Comparison of ENCODE assay signal across 18 cellular contexts in genomic region chr5:133962131-133962530, GRCh38. TPM values are rescaled to one million over a fixed set of nuclear protein-coding genes. Genes with fewer than 3 reads are reported as not detected.
DNase-seq lines count a peak whose midpoint lies in the region; TF ChIP-seq lines count a peak whose summit lies in the region.
"Had no signal": no experiment of that assay in that cellular context is flagged by ENCODE, and none has a peak within 500 bp of the region (broad histone marks: within the 10 kb centered on the region; RNA-seq: fewer than 3 reads in every experiment).

No MANE protein-coding gene starts in this region.

- no peak overlapping the region for H3K23ac ChIP-seq in mesenchymal stem cell (ENCODE audit: low read length in 2 of 2)
- no peak overlapping the region for H3K23ac ChIP-seq in H9 (ENCODE audit: insufficient read length, low read depth, low read length)

- no peak overlapping the region for H3K4ac ChIP-seq in mesenchymal stem cell (ENCODE audit: low read depth in 1 of 2, low read length in 2 of 2)
- no peak overlapping the region for H3K4ac ChIP-seq in H9 (ENCODE audit: low read depth, low read length)

- H3K9me3 ChIP-seq in mesenchymal stem cell (ENCODE audit: control insufficient read depth, low read length) (no peaks in the 10 kb centered on the region), H9 (ENCODE audit: control insufficient read depth, low read depth, low read length) (no peaks in the 10 kb centered on the region)
- H3K9me3 ChIP-seq: gastrocnemius medialis, vagina had no signal

- H3K27ac ChIP-seq in mesenchymal stem cell (ENCODE audit: low read length, poor library complexity, severe bottlenecking) (peak overlapping the region; percentile 83), H9 (ENCODE audit: insufficient read length, low read depth, low read length) (no peak overlapping the region)
- H3K27ac ChIP-seq: gastrocnemius medialis, PC-9, vagina had no signal

- H3K14ac ChIP-seq in mesenchymal stem cell (ENCODE audit: low read length in 2 of 2) (no peak overlapping the region), H9 (ENCODE audit: insufficient read depth, low read length) (no peak overlapping the region)

- H3K79me1 ChIP-seq in mesenchymal stem cell (replicated peaks; ENCODE audit: low read length, poor library complexity, severe bottlenecking) (peaks cover 14% of the 10 kb centered on the region), H9 (ENCODE audit: insufficient read depth, low read depth, low read length, poor library complexity, severe bottlenecking) (no peaks in the 10 kb centered on the region)

- H2BK15ac ChIP-seq in mesenchymal stem cell (ENCODE audit: low read depth, poor library complexity, severe bottlenecking) (no peak overlapping the region), H9 (ENCODE audit: low read depth, low read length) (no peak overlapping the region)

- peaks cover under 1% of the 10 kb centered on the region; the same call in 1 of the 2 replicates for H3K79me2 ChIP-seq in H9 (ENCODE audit: insufficient read depth, low read length)

- H3K9ac ChIP-seq in mesenchymal stem cell (ENCODE audit: low read length) (no peak overlapping the region), H9 (ENCODE audit: extremely low read depth, insufficient read length, low read length) (no peak overlapping the region)

- peaks cover 19 to 30% of the 10 kb centered on the region in 2 experiments for H3K36me3 ChIP-seq in mesenchymal stem cell (ENCODE audit: control insufficient read depth in 1 of 2, insufficient read depth in 2 of 2, low read depth in 1 of 2, low read length in 2 of 2)

- H3K4me1 Mint-ChIP-seq in activated naive CD4-positive, alpha-beta T cell treated with anti-CD3 and anti-CD28 coated beads for 36 hours (ENCODE audit: low read depth): peaks cover 64% of the 10 kb centered on the region
- H3K4me1 Mint-ChIP-seq in activated naive CD8-positive, alpha-beta T cell treated with anti-CD3 and anti-CD28 coated beads for 36 hours: peaks cover 59% of the 10 kb centered on the region
- H3K4me1 Mint-ChIP-seq in stimulated activated naive CD8-positive, alpha-beta T cell treated with anti-CD3 and anti-CD28 coated beads, Interleukin-15, Interleukin-2, amounts not matched to agents 100 ng/mL and 50 ng/mL, for 24 hours (ENCODE audit: low read depth): peaks cover 82% of the 10 kb centered on the region
- peaks cover 3 to 7% of the 10 kb centered on the region in 2 experiments for H3K4me1 Mint-ChIP-seq in H9

- H3K4me2 ChIP-seq in mesenchymal stem cell (ENCODE audit: low read length, poor library complexity, severe bottlenecking): peak overlapping the region; percentile 39
- H3K4me2 ChIP-seq in H9 (ENCODE audit: insufficient read depth, insufficient read length, low read length): no peak overlapping the region
- H3K4me2 ChIP-seq: PC-9 had no signal

- H3K4me3 ChIP-seq in mesenchymal stem cell (ENCODE audit: insufficient read depth in 1 of 2, low read depth in 1 of 2, low read length in 2 of 2): no peak overlapping the region
- H3K4me3 ChIP-seq: gastrocnemius medialis, PC-9, vagina had no signal

- H3K9me3 Mint-ChIP-seq in activated naive CD4-positive, alpha-beta T cell treated with anti-CD3 and anti-CD28 coated beads for 36 hours: peaks cover 6% of the 10 kb centered on the region
- H3K9me3 Mint-ChIP-seq in activated naive CD8-positive, alpha-beta T cell treated with anti-CD3 and anti-CD28 coated beads for 36 hours: peaks cover 8% of the 10 kb centered on the region
- H3K9me3 Mint-ChIP-seq in stimulated activated naive CD8-positive, alpha-beta T cell treated with anti-CD3 and anti-CD28 coated beads, Interleukin-15, Interleukin-2, amounts not matched to agents 100 ng/mL and 50 ng/mL, for 24 hours: no peaks in the 10 kb centered on the region
- H3K9me3 Mint-ChIP-seq in H9: no peaks in the 10 kb centered on the region

- peaks cover 20% of the 10 kb centered on the region for H3K36me3 Mint-ChIP-seq in activated naive CD4-positive, alpha-beta T cell treated with anti-CD3 and anti-CD28 coated beads for 36 hours (ENCODE audit: low read depth)
- peaks cover 55% of the 10 kb centered on the region for H3K36me3 Mint-ChIP-seq in activated naive CD8-positive, alpha-beta T cell treated with anti-CD3 and anti-CD28 coated beads for 36 hours
- H3K36me3 Mint-ChIP-seq in stimulated activated naive CD8-positive, alpha-beta T cell treated with anti-CD3 and anti-CD28 coated beads, Interleukin-15, Interleukin-2, amounts not matched to agents 100 ng/mL and 50 ng/mL, for 24 hours (ENCODE audit: low read depth): peaks cover 65% of the 10 kb centered on the region
- peaks cover 3 to 20% (median 14%) of the 10 kb centered on the region in 3 experiments; a peak in 6 of 7 replicates for H3K36me3 Mint-ChIP-seq in H9 (ENCODE audit: insufficient read depth in 1 of 3, low read depth in 3 of 3)

- H2BK20ac ChIP-seq in H9 (ENCODE audit: low read depth, low read length, poor library complexity, severe bottlenecking): no peak overlapping the region

- peaks cover 6% of the 10 kb centered on the region for H3K4me1 ChIP-seq in mesenchymal stem cell (ENCODE audit: control insufficient read depth, insufficient read depth, low read depth, low read length)
- H3K4me1 ChIP-seq in H9 (ENCODE audit: insufficient read depth, low read length): no peaks in the 10 kb centered on the region

- H2AK5ac ChIP-seq in mesenchymal stem cell (ENCODE audit: low read length, severe bottlenecking): peak overlapping the region; percentile 77
- H2AK5ac ChIP-seq in H9 (ENCODE audit: insufficient read length, low read length): no peak overlapping the region

- CTCF ChIA-PET in activated naive CD4-positive, alpha-beta T cell treated with anti-CD3 and anti-CD28 coated beads for 36 hours (lab: Charles Lee): interaction anchor here (0.6 to 2.0 kb wide), 4 partner anchors 9 to 22 kb away, joined by 5 to 10 read pairs (median 5); no protein-coding TSS in a partner anchor

- H4K20me1 ChIP-seq in H9 (ENCODE audit: control insufficient read depth, insufficient read depth, insufficient read length): no peaks in the 10 kb centered on the region

- H3K27me3 Mint-ChIP-seq in activated naive CD4-positive, alpha-beta T cell treated with anti-CD3 and anti-CD28 coated beads for 36 hours (ENCODE audit: low read depth): no peaks in the 10 kb centered on the region
- no peaks in the 10 kb centered on the region for H3K27me3 Mint-ChIP-seq in activated naive CD8-positive, alpha-beta T cell treated with anti-CD3 and anti-CD28 coated beads for 36 hours
- H3K27me3 Mint-ChIP-seq in stimulated activated naive CD8-positive, alpha-beta T cell treated with anti-CD3 and anti-CD28 coated beads, Interleukin-15, Interleukin-2, amounts not matched to agents 100 ng/mL and 50 ng/mL, for 24 hours: no peaks in the 10 kb centered on the region
- H3K27me3 Mint-ChIP-seq in H9 (ENCODE audit: low read depth): no peaks in the 10 kb centered on the region

- no peak overlapping the region for H3T11ph ChIP-seq in H9 (ENCODE audit: low read length)

- H3K18ac ChIP-seq in mesenchymal stem cell (ENCODE audit: low read depth in 1 of 2, low read length in 2 of 2) (peak overlapping the region in 1 of 2 experiments; percentile 12), H9 (ENCODE audit: insufficient read length, low read depth, low read length) (no peak overlapping the region)

- H2BK12ac ChIP-seq in mesenchymal stem cell (ENCODE audit: low read length in 2 of 2) (no peak overlapping the region), H9 (ENCODE audit: insufficient read length, low read depth, low read length) (no peak overlapping the region)

- no peak overlapping the region for H4K8ac ChIP-seq in mesenchymal stem cell (ENCODE audit: low read length)
- no peak overlapping the region for H4K8ac ChIP-seq in H9 (replicated peaks; ENCODE audit: insufficient read length, low read depth, low read length)

- H3K56ac ChIP-seq in H9 (ENCODE audit: insufficient read length, low read depth, low read length): no peak overlapping the region

- H3K27me3 ChIP-seq in mesenchymal stem cell (ENCODE audit: control insufficient read depth in 1 of 2, insufficient read depth in 1 of 2, low read length in 2 of 2): no peaks in the 10 kb centered on the region
- H3K27me3 ChIP-seq in H9 (ENCODE audit: insufficient read depth, low read length): no peaks in the 10 kb centered on the region
- H3K27me3 ChIP-seq: gastrocnemius medialis, vagina had no signal

- 97% methylated on average over 2 of the region's 2 CpGs for WGBS in mesenchymal stem cell
- WGBS in H9 (ENCODE audit: extremely low coverage, insufficient read length, low lambda C conversion rate): no CpG with 5 or more reads among the region's 2 CpGs

- no peak for TF ChIP-seq CTCF in H9 (conservative IDR thresholded peaks at IDR 0.05)

- no peaks in the 10 kb centered on the region for H3K23me2 ChIP-seq in H9 (ENCODE audit: insufficient read length, low read depth, low read length, poor library complexity, severe bottlenecking)

- intact Hi-C loops in activated naive CD4-positive, alpha-beta T cell treated with anti-CD3 and anti-CD28 coated beads for 36 hours (cut with micrococcal nuclease): no loop called here

- DNase-seq in activated naive CD4-positive, alpha-beta T cell treated with anti-CD3 and anti-CD28 coated beads for 36 hours: no peak
- no peak for DNase-seq in activated naive CD4-positive, alpha-beta T cell treated with Interleukin-2 at 50 U/mL for 16 hours
- no peak for DNase-seq in activated naive CD8-positive, alpha-beta T cell treated with anti-CD3 and anti-CD28 coated beads for 36 hours
- DNase-seq in mesenchymal stem cell: no peak
- DNase-seq in GM03348 (ENCODE audit: low spot score): no peak
- DNase-seq in AG20443 (ENCODE audit: low spot score): no peak
- no peak for DNase-seq in H9
- DNase-seq: activated naive CD4-positive, alpha-beta T cell treated with anti-CD3 and anti-CD28 coated beads, Interleukin-2, amount 50 U/mL, for 16 hours; central memory CD4-positive, alpha-beta T cell; gastrocnemius medialis; NCI-H2029; NCI-H526; nucleus accumbens; PC-9; small intestine; stimulated activated naive CD4-positive, alpha-beta T cell had no signal

- H2BK5ac ChIP-seq in mesenchymal stem cell (ENCODE audit: low read depth, low read length, poor library complexity, severe bottlenecking) (no peak overlapping the region), H9 (ENCODE audit: insufficient read length, low read length) (no peak overlapping the region)

- H4K91ac ChIP-seq in mesenchymal stem cell (ENCODE audit: low read length) (no peak overlapping the region), H9 (ENCODE audit: insufficient read length, low read depth, low read length) (no peak overlapping the region)

- H3K4me3 Mint-ChIP-seq in activated naive CD4-positive, alpha-beta T cell treated with anti-CD3 and anti-CD28 coated beads for 36 hours: no peak overlapping the region
- peak overlapping the region; percentile 57 for H3K4me3 Mint-ChIP-seq in activated naive CD8-positive, alpha-beta T cell treated with anti-CD3 and anti-CD28 coated beads for 36 hours
- peak overlapping the region; percentile 60 for H3K4me3 Mint-ChIP-seq in stimulated activated naive CD8-positive, alpha-beta T cell treated with anti-CD3 and anti-CD28 coated beads, Interleukin-15, Interleukin-2, amounts not matched to agents 100 ng/mL and 50 ng/mL, for 24 hours
- no peak overlapping the region for H3K4me3 Mint-ChIP-seq in H9

- H3K27ac Mint-ChIP-seq in activated naive CD4-positive, alpha-beta T cell treated with anti-CD3 and anti-CD28 coated beads for 36 hours: peak overlapping the region; percentile 60
- H3K27ac Mint-ChIP-seq in activated naive CD8-positive, alpha-beta T cell treated with anti-CD3 and anti-CD28 coated beads for 36 hours: peak overlapping the region; percentile 91
- H3K27ac Mint-ChIP-seq in stimulated activated naive CD8-positive, alpha-beta T cell treated with anti-CD3 and anti-CD28 coated beads, Interleukin-15, Interleukin-2, amounts not matched to agents 100 ng/mL and 50 ng/mL, for 24 hours: peak overlapping the region; percentile 94
- H3K27ac Mint-ChIP-seq in H9: no peak overlapping the region; a peak in 1 of 7 replicates

- H2BK120ac ChIP-seq in mesenchymal stem cell (ENCODE audit: low read depth, low read length) (no peak overlapping the region), H9 (ENCODE audit: low read depth, low read length, poor library complexity, severe bottlenecking) (no peak overlapping the region)

- H2AFZ ChIP-seq in mesenchymal stem cell (ENCODE audit: low read depth, low read length) (no peak overlapping the region), H9 (ENCODE audit: low read length) (no peak overlapping the region)
- H2AFZ ChIP-seq: PC-9 had no signal

- no peak overlapping the region for H4K5ac ChIP-seq in H9 (ENCODE audit: insufficient read length, low read depth, low read length)

RNA-seq across cellular contexts. Expression of gene C5orf15, which starts 6.3 kb away (rescaled TPM):
- total RNA-seq in activated naive CD4-positive, alpha-beta T cell treated with anti-CD3 and anti-CD28 coated beads for 36 hours: 10 to 100 TPM; 18.1 to 18.6 TPM
- 10 to 100 TPM; 33.4 to 33.8 TPM for total RNA-seq in activated naive CD8-positive, alpha-beta T cell treated with anti-CD3 and anti-CD28 coated beads for 36 hours
- 132 TPM for polyA plus RNA-seq in mesenchymal stem cell (2013, experiment 1 of 2)
- polyA plus RNA-seq in mesenchymal stem cell (2013, experiment 2 of 2): 138 TPM
- total RNA-seq in H9 (2021): 32.7 and 33.4 TPM in 2 replicates

RNA-seq across cellular contexts. Expression of gene VDAC1, which starts 42.6 kb away (rescaled TPM):
- total RNA-seq in activated naive CD4-positive, alpha-beta T cell treated with anti-CD3 and anti-CD28 coated beads for 36 hours: 100 to 1,000 TPM; 485 to 513 TPM
- 100 to 1,000 TPM; 539 to 540 TPM for total RNA-seq in activated naive CD8-positive, alpha-beta T cell treated with anti-CD3 and anti-CD28 coated beads for 36 hours
- 183 TPM for polyA plus RNA-seq in mesenchymal stem cell (2013, experiment 1 of 2)
- 184 TPM for polyA plus RNA-seq in mesenchymal stem cell (2013, experiment 2 of 2)
- 206 and 208 TPM in 2 replicates for total RNA-seq in H9 (2021)

Comparison
In these comparisons a context has a peak if more than half of its experiments do, and no peak if none do; other contexts are left out.
1. H3K27ac Mint-ChIP-seq: peak in activated naive CD4-positive, alpha-beta T cell treated with anti-CD3 and anti-CD28 coated beads for 36 hours (single experiment), activated naive CD8-positive, alpha-beta T cell treated with anti-CD3 and anti-CD28 coated beads for 36 hours (single experiment) and stimulated activated naive CD8-positive, alpha-beta T cell treated with anti-CD3 and anti-CD28 coated beads, Interleukin-15, Interleukin-2, amounts not matched to agents 100 ng/mL and 50 ng/mL, for 24 hours (single experiment); none in H9 (0 of 3).
2. H3K4me3 Mint-ChIP-seq: peak in activated naive CD8-positive, alpha-beta T cell treated with anti-CD3 and anti-CD28 coated beads for 36 hours (single experiment) and stimulated activated naive CD8-positive, alpha-beta T cell treated with anti-CD3 and anti-CD28 coated beads, Interleukin-15, Interleukin-2, amounts not matched to agents 100 ng/mL and 50 ng/mL, for 24 hours (single experiment); none in activated naive CD4-positive, alpha-beta T cell treated with anti-CD3 and anti-CD28 coated beads for 36 hours (single experiment) and H9 (0 of 2).